ENCODE assay signal across 9 cellular contexts in genomic region chr5:97163360-97163764, GRCh38. TPM values are rescaled to one million over a fixed set of nuclear protein-coding genes. Genes with fewer than 3 reads are reported as not detected.
DNase-seq lines count a peak whose midpoint lies in the region; ATAC-seq and TF ChIP-seq lines count a peak whose summit lies in the region.
"Had no signal": no experiment of that assay in that cellular context is flagged by ENCODE, and none has a peak within 500 bp of the region (broad histone marks: within the 10 kb centered on the region; RNA-seq: fewer than 3 reads in every experiment).

No MANE protein-coding gene starts in this region.

- no peak for TF ChIP-seq EP300 in stomach (IDR thresholded peaks at IDR 0.05)

- H3K4me3 ChIP-seq in stomach: no peak overlapping the region

- ATAC-seq in stimulated activated naive CD8-positive, alpha-beta T cell treated with anti-CD3 and anti-CD28 coated beads, Interleukin-15, Interleukin-2, amounts not matched to agents 100 U/mL and 50 U/mL, for 24 hours: no peak
- ATAC-seq in GM19324 (IDR thresholded peaks at IDR 0.05; ENCODE audit: low FRiP score, unreplicated experiment) (no peak), HG03025 (IDR thresholded peaks at IDR 0.05; ENCODE audit: low FRiP score, unreplicated experiment) (no peak)

- no peaks in the 10 kb centered on the region for H3K27me3 ChIP-seq in stomach

- H3K27ac ChIP-seq in stomach: no peak overlapping the region

- peak in 4 of 7 experiments; percentile 42 to 60 (median 50) for TF ChIP-seq CTCF in stomach (IDR thresholded peaks at IDR 0.05)

- DNase-seq in NOMO-1 (lab: John Stamatoyannopoulos, UW; ENCODE audit: unreplicated experiment in 2 of 2): peak; percentile 3 to 28
- DNase-seq in NOMO-1 treated with dmso at 0.1 percent for 144 hours (lab: John Stamatoyannopoulos, UW; ENCODE audit: unreplicated experiment): no peak
- DNase-seq in RKO (ENCODE audit: low spot score): peak; percentile 56
- peak; percentile 60 for DNase-seq in fibroblast of peridontal ligament (ENCODE audit: extremely low read depth)
- no peak for DNase-seq in stomach
- no peak for DNase-seq in stimulated activated naive CD8-positive, alpha-beta T cell treated with anti-CD3 and anti-CD28 coated beads, Interleukin-15, Interleukin-2, amounts not matched to agents 100 U/mL and 50 U/mL, for 24 hours

- no peak for TF ChIP-seq POLR2A in stomach (IDR thresholded peaks at IDR 0.05)

- intact Hi-C loops in stomach (cut with DNase I; ENCODE audit: low total_unique reads): loop anchor here (5.0 kb wide), 2 partner anchors 296 to 411 kb away; no protein-coding TSS in a partner anchor

- H3K4me1 ChIP-seq in stomach: peaks cover 0 to 28% (median 12%) of the 10 kb centered on the region in 4 donors

- peaks cover 0 to 4% (median 1%) of the 10 kb centered on the region in 4 donors for H3K9me3 ChIP-seq in stomach

- peaks cover 14 to 90% (median 78%) of the 10 kb centered on the region in 4 donors for H3K36me3 ChIP-seq in stomach

RNA-seq across cellular contexts. Expression of gene RIOK2, which starts 19.7 kb away (rescaled TPM):
- 10 to 100 TPM in 3 of 5 donors, 1 to 10 TPM in 2; 1.2 to 42.2 (median 11.2) TPM for total RNA-seq in stomach
- polyA plus RNA-seq in stomach: 10 to 100 TPM in 2 of 3 donors, 1 to 10 TPM in 1; 6.7 to 12.5 (median 11.1) TPM

RNA-seq across cellular contexts. Expression of gene LIX1, which starts 21.0 kb away (rescaled TPM):
- total RNA-seq in stomach: 1 to 10 TPM in 3 of 5 donors, not detected in 2; 1.3 to 1.8 (median 1.3) TPM
- under 1 TPM in 2 of 3 donors, not detected in 1; 0.12 to 0.23 TPM for polyA plus RNA-seq in stomach
- total RNA-seq: NCI-H460 had no signal

Comparison
In these comparisons a context has a peak if more than half of its experiments do, and no peak if none do; other contexts are left out.
1. DNase-seq: peak in NOMO-1 (2 of 2), RKO (single experiment) and fibroblast of peridontal ligament (single experiment); none in NOMO-1 treated with dmso at 0.1 percent for 144 hours (single experiment), stomach (single experiment) and stimulated activated naive CD8-positive, alpha-beta T cell treated with anti-CD3 and anti-CD28 coated beads, Interleukin-15, Interleukin-2, amounts not matched to agents 100 U/mL and 50 U/mL, for 24 hours (single experiment).